ENCODE assay signal across 13 cellular contexts in the genomic region with DNA sequence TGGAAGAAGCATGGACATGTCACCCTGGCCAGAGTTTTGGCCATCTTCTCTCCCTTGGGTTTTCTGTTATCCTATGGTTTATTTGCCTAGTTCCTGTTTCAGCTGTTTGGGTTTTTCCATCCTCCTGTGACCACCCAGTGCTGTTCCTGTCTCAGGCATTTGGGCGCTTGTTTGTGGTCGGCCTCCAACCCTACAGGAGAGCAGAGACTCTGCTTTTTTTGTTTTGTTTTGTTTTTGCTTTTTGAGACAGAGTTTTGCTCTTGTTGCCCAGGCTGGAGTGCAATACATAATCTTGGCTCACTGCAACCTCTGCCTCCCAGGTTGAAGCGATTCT. TPM values are rescaled to one million over a fixed set of nuclear protein-coding genes. Genes with fewer than 3 reads are reported as not detected.
DNase-seq lines count a peak whose midpoint lies in the region; ATAC-seq and TF ChIP-seq lines count a peak whose summit lies in the region.
"Had no signal": no experiment of that assay in that cellular context is flagged by ENCODE, and none has a peak within 500 bp of the region (broad histone marks: within the 10 kb centered on the region; RNA-seq: fewer than 3 reads in every experiment).

No MANE protein-coding gene starts in this region.

- peak overlapping the region; percentile 72 for H3K4me3 Mint-ChIP-seq in activated naive CD4-positive, alpha-beta T cell treated with anti-CD3 and anti-CD28 coated beads, Interleukin-2, amount 50 U/mL, for 24 hours
- H3K4me3 Mint-ChIP-seq in endothelial cell (ENCODE audit: unreplicated experiment) (no peak overlapping the region), type B pancreatic cell (peak overlapping the region; percentile 50)

- peaks cover 15% of the 10 kb centered on the region for H4K20me1 ChIP-seq in osteoblast (ENCODE audit: insufficient read depth, low read length)

- no peaks in the 10 kb centered on the region for H3K36me3 Mint-ChIP-seq in activated naive CD4-positive, alpha-beta T cell treated with anti-CD3 and anti-CD28 coated beads, Interleukin-2, amount 50 U/mL, for 24 hours
- H3K36me3 Mint-ChIP-seq in endothelial cell (ENCODE audit: low read depth, unreplicated experiment) (no peaks in the 10 kb centered on the region), type B pancreatic cell (no peaks in the 10 kb centered on the region)

- CTCF ChIA-PET in RWPE1 (lab: Yijun Ruan, JAX): interaction anchor here (0.7 kb wide), 1 partner anchor 403 kb away, joined by 4 read pairs; no protein-coding TSS in a partner anchor

- no peak overlapping the region for H2AFZ ChIP-seq in osteoblast (ENCODE audit: low read length)

- H3K27me3 ChIP-seq in osteoblast (ENCODE audit: insufficient read depth, low read length): peaks cover 11% of the 10 kb centered on the region
- H3K27me3 ChIP-seq: sigmoid colon had no signal

- H3K9me3 ChIP-seq in osteoblast (ENCODE audit: low read depth, low read length): no peaks in the 10 kb centered on the region
- H3K9me3 ChIP-seq: sigmoid colon had no signal

- TF ChIP-seq CTCF in RWPE1 (conservative IDR thresholded peaks at IDR 0.05; ENCODE audit: low read depth) (no peak), endothelial cell (IDR thresholded peaks at IDR 0.05; ENCODE audit: unreplicated experiment) (no peak), type B pancreatic cell (conservative IDR thresholded peaks at IDR 0.05) (no peak), osteoblast (IDR thresholded peaks at IDR 0.05; ENCODE audit: extremely low read depth, low read depth, low read length) (no peak)

- no peak overlapping the region for H3K4me2 ChIP-seq in osteoblast (ENCODE audit: insufficient read depth, low read length)

- no peak for ATAC-seq in HG02623 (IDR thresholded peaks at IDR 0.05; ENCODE audit: unreplicated experiment)

- DNase-seq in activated naive CD4-positive, alpha-beta T cell (lab: John Stamatoyannopoulos, UW): no peak
- DNase-seq in RWPE1 (ENCODE audit: low spot score) (no peak), endothelial cell (ENCODE audit: low spot score) (no peak), type B pancreatic cell (ENCODE audit: extremely low spot score, unreplicated experiment) (no peak), hypothalamus (lab: John Stamatoyannopoulos, UW) (no peak), osteoblast (ENCODE audit: insufficient read length, low spot score, missing footprints) (no peak)
- DNase-seq: foreskin fibroblast, GDM1, mammary epithelial cell, NCI-H510A, sigmoid colon had no signal

- peak overlapping the region; percentile 91 for H3K27ac Mint-ChIP-seq in activated naive CD4-positive, alpha-beta T cell treated with anti-CD3 and anti-CD28 coated beads, Interleukin-2, amount 50 U/mL, for 24 hours
- H3K27ac Mint-ChIP-seq in endothelial cell (ENCODE audit: unreplicated experiment): peak overlapping the region; percentile 73
- peak overlapping the region; percentile 96 for H3K27ac Mint-ChIP-seq in type B pancreatic cell

- H3K27me3 Mint-ChIP-seq in activated naive CD4-positive, alpha-beta T cell treated with anti-CD3 and anti-CD28 coated beads, Interleukin-2, amount 50 U/mL, for 24 hours: no peaks in the 10 kb centered on the region
- peaks cover 15% of the 10 kb centered on the region for H3K27me3 Mint-ChIP-seq in endothelial cell (ENCODE audit: unreplicated experiment)
- no peaks in the 10 kb centered on the region for H3K27me3 Mint-ChIP-seq in type B pancreatic cell

- peaks cover 30% of the 10 kb centered on the region for H3K79me2 ChIP-seq in osteoblast (ENCODE audit: insufficient read depth, low read length)

- H3K27ac ChIP-seq in RWPE1 (peak overlapping the region; percentile 95), osteoblast (ENCODE audit: low read depth, low read length) (no peak overlapping the region)

- H3K4me1 ChIP-seq in osteoblast (ENCODE audit: insufficient read depth, low read length): peaks cover 27% of the 10 kb centered on the region

- peaks cover 49% of the 10 kb centered on the region for H3K4me1 Mint-ChIP-seq in activated naive CD4-positive, alpha-beta T cell treated with anti-CD3 and anti-CD28 coated beads, Interleukin-2, amount 50 U/mL, for 24 hours
- H3K4me1 Mint-ChIP-seq in endothelial cell (ENCODE audit: unreplicated experiment) (peaks cover 36% of the 10 kb centered on the region), type B pancreatic cell (ENCODE audit: unreplicated experiment) (peaks cover 38% of the 10 kb centered on the region)

- H3K9me3 Mint-ChIP-seq in activated naive CD4-positive, alpha-beta T cell treated with anti-CD3 and anti-CD28 coated beads, Interleukin-2, amount 50 U/mL, for 24 hours: no peaks in the 10 kb centered on the region
- H3K9me3 Mint-ChIP-seq in endothelial cell (ENCODE audit: unreplicated experiment) (no peaks in the 10 kb centered on the region), type B pancreatic cell (no peaks in the 10 kb centered on the region)

- POLR2A ChIA-PET in RWPE1 (lab: Yijun Ruan, JAX; ENCODE audit: low non-redundant PET): interaction anchor here (0.6 kb wide), 1 partner anchor 54 kb away, joined by 9 read pairs; no protein-coding TSS in a partner anchor

- H3K36me3 ChIP-seq in osteoblast (ENCODE audit: insufficient read depth, low read length): no peaks in the 10 kb centered on the region
- H3K36me3 ChIP-seq: sigmoid colon had no signal

- no peak overlapping the region for H3K4me3 ChIP-seq in osteoblast (ENCODE audit: insufficient read depth, low read length)
- H3K4me3 ChIP-seq: sigmoid colon had no signal

RNA-seq across cellular contexts. Expression of a gene that starts 3.3 kb away (rescaled TPM):
- 84.7 TPM for total RNA-seq in endothelial cell (ENCODE audit: unreplicated experiment)
- total RNA-seq in type B pancreatic cell (ENCODE audit: low replicate concordance): 43.3 and 67.5 TPM in 2 replicates
- total RNA-seq in osteoblast: 39.8 and 45.7 TPM in 2 replicates

RNA-seq across cellular contexts. Expression of a gene that starts 51.0 kb away (rescaled TPM):
- total RNA-seq in endothelial cell (ENCODE audit: unreplicated experiment) (86.9 TPM), type B pancreatic cell (ENCODE audit: low replicate concordance) (150 and 184 TPM in 2 replicates), osteoblast (113 and 126 TPM in 2 replicates)

RNA-seq across cellular contexts. Expression of a gene that starts 57.7 kb away (rescaled TPM):
- total RNA-seq in endothelial cell (ENCODE audit: unreplicated experiment): 19.6 TPM
- total RNA-seq in type B pancreatic cell (ENCODE audit: low replicate concordance): 26.7 and 39.0 TPM in 2 replicates
- total RNA-seq in osteoblast: 26.1 and 28.3 TPM in 2 replicates
